In the genomic region with DNA sequence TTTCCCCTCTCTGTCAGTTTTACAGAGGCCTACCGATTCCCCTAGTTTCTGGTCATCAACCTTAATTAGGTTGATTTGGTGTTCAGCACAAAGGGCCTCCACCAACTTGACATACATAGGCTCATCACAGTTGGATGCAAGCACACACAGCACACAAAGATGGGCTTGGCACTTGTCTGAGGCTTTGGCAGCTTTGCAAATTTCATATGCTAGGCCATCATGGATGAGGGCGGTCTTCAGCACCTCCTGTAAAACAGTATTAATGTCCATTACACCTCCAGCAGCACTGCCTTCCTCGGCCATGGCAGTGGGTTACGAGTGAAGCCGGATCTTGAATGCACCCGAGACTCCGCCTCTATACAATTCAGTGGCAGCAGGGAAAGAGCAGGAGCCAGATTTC, we compare ENCODE assay signal across 23 cellular contexts.
"Had no signal": no experiment of that assay in that cellular context is flagged by ENCODE, and none has a peak within 500 bp of the region (broad histone marks: within the 10 kb centered on the region; RNA-seq: fewer than 3 reads in every experiment).

No MANE protein-coding gene starts in this region.

- H3K4me3 ChIP-seq: colonic mucosa, esophagus squamous epithelium, heart right ventricle, left lung, lower lobe of right lung, right atrium auricular region, tibial nerve had no signal

- H3K36me3 ChIP-seq: colonic mucosa, right atrium auricular region had no signal

- H3K27ac ChIP-seq: colonic mucosa, epithelial cell of prostate, esophagus squamous epithelium, heart right ventricle, left lung, lower lobe of right lung, right atrium auricular region, tibial nerve, WERI-Rb-1 had no signal

- H3K27me3 ChIP-seq: colonic mucosa, esophagus squamous epithelium, heart right ventricle, left lung, right atrium auricular region, tibial nerve had no signal

- DNase-seq: activated CD4-positive, alpha-beta T cell treated with anti-CD3 and anti-CD28 coated beads, Interleukin-2, amount 50 U/mL, for 48 hours; activated CD8-positive, alpha-beta memory T cell treated with anti-CD3 and anti-CD28 coated beads for 24 hours; activated gamma-delta T cell treated with Interleukin-2 at 50 U/mL for 16 hours; anterior cingulate cortex; cerebellar nuclear complex; colonic mucosa; effector CD8-positive, alpha-beta T cell; esophagus squamous epithelium; foreskin melanocyte; heart right ventricle; left lung; lower lobe of right lung; mesendoderm; stimulated activated CD4-positive, alpha-beta T cell treated with anti-CD3 and anti-CD28 coated beads, Interleukin-15, amount 100 ng/mL, for 24 hours; stimulated activated CD4-positive, alpha-beta T cell treated with anti-CD3 and anti-CD28 coated beads, Interleukin-2, amount 100 ng/mL, for 24 hours; stimulated activated naive CD4-positive, alpha-beta T cell treated with Interleukin-2 at 50 U/mL for 16 hours; T-helper 17 cell; T1000; WERI-Rb-1 had no signal

- H3K4me1 ChIP-seq: colonic mucosa had no signal

- H3K4me3 Mint-ChIP-seq: activated naive CD4-positive, alpha-beta T cell treated with anti-CD3 and anti-CD28 coated beads, Interleukin-2, amount 50 U/mL, for 24 hours; T-helper 17 cell had no signal

- H3K27me3 Mint-ChIP-seq: activated naive CD4-positive, alpha-beta T cell treated with anti-CD3 and anti-CD28 coated beads, Interleukin-2, amount 50 U/mL, for 24 hours; T-helper 17 cell had no signal

- ATAC-seq: heart right ventricle, left lung, lower lobe of right lung, T-helper 17 cell had no signal

- H3K9me3 Mint-ChIP-seq: activated naive CD4-positive, alpha-beta T cell treated with anti-CD3 and anti-CD28 coated beads, Interleukin-2, amount 50 U/mL, for 24 hours had no signal

- H3K9me3 ChIP-seq: colonic mucosa, esophagus squamous epithelium, heart right ventricle, left lung, lower lobe of right lung, right atrium auricular region, tibial nerve had no signal

- H3K27ac Mint-ChIP-seq: activated naive CD4-positive, alpha-beta T cell treated with anti-CD3 and anti-CD28 coated beads, Interleukin-2, amount 50 U/mL, for 24 hours; T-helper 17 cell had no signal
